ENCODE assay signal across 8 cellular contexts in genomic region chr1:202810615-202811295, GRCh38. TPM values are rescaled to one million over a fixed set of nuclear protein-coding genes. Genes with fewer than 3 reads are reported as not detected.
A peak's percentile ranks its signal among the peaks of the same experiment; 100 is the strongest.
DNase-seq lines count a peak whose midpoint lies in the region; ATAC-seq and TF ChIP-seq lines count a peak whose summit lies in the region.

PCAT6 (plus strand) TSS chr1:202810954.

- H3K9ac ChIP-seq in iPS-20b (ENCODE audit: low read depth, low read length) (peak within 1 kb of the TSS; percentile 83; the same call in 1 of the 2 replicates), skeletal muscle tissue (ENCODE audit: low read depth in 1 of 3, low read length in 3 of 3) (peak within 1 kb of the TSS; percentile 75 to 89 (median 88))

- TF ChIP-seq CTCF in VCaP (conservative IDR thresholded peaks at IDR 0.05) = no peak
- TF ChIP-seq CTCF in breast epithelium (IDR thresholded peaks at IDR 0.05) = no peak

- intact Hi-C loops in breast epithelium (cut with DNase I; ENCODE audit: low total_unique reads) = no loop called here

- H3K4me3 ChIP-seq in breast epithelium (peak within 1 kb of the TSS; percentile 73 to 97 (median 81)), iPS-20b (ENCODE audit: low read length) (peak within 1 kb of the TSS; percentile 86), skeletal muscle tissue (ENCODE audit: low read length in 3 of 3) (peak within 1 kb of the TSS; percentile 80 to 90 (median 82))

- H3K4me1 ChIP-seq in breast epithelium (peaks cover 0 to 3% of the 10 kb centered on the region in 2 donors), iPS-20b (ENCODE audit: insufficient read depth, low read length) (peaks cover 16% of the 10 kb centered on the region), skeletal muscle tissue (ENCODE audit: control insufficient read depth in 3 of 3, insufficient read depth in 3 of 3, low read length in 3 of 3) (peaks cover 18 to 21% (median 19%) of the 10 kb centered on the region in 3 donors)

- peak; percentile 41 for TF ChIP-seq POLR2A in GM18526 (IDR thresholded peaks at IDR 0.05; ENCODE audit: extremely low read depth, insufficient read length)
- TF ChIP-seq POLR2A in breast epithelium (IDR thresholded peaks at IDR 0.05) = peak; percentile 91

- H3K27ac ChIP-seq in VCaP (peak within 1 kb of the TSS; percentile 75), breast epithelium (peak within 1 kb of the TSS; percentile 94 to 95), iPS-20b (ENCODE audit: low read length) (no peak within 1 kb of the TSS), skeletal muscle tissue (ENCODE audit: low read depth, low read length) (peak within 1 kb of the TSS; percentile 75)

- H3K27me3 ChIP-seq in breast epithelium (no peaks in the 10 kb centered on the region), iPS-20b (ENCODE audit: insufficient read depth, low read length) (peaks cover 32% of the 10 kb centered on the region), skeletal muscle tissue (ENCODE audit: control insufficient read depth in 3 of 3, insufficient read depth in 3 of 3, low read length in 3 of 3) (peaks cover 0 to 15% (median 0%) of the 10 kb centered on the region in 3 donors)

- H3K36me3 ChIP-seq in breast epithelium (no peaks in the 10 kb centered on the region), iPS-20b (ENCODE audit: insufficient read depth, low read depth, low read length) (no peaks in the 10 kb centered on the region), skeletal muscle tissue (ENCODE audit: control insufficient read depth in 3 of 3, insufficient read depth in 3 of 3, low read length in 3 of 3) (no peaks in the 10 kb centered on the region)

- ATAC-seq in HG03066 (IDR thresholded peaks at IDR 0.05; ENCODE audit: low read depth, unreplicated experiment) = peak; percentile 69

- H3K9me3 ChIP-seq in breast epithelium = no peaks in the 10 kb centered on the region
- no peaks in the 10 kb centered on the region for H3K9me3 ChIP-seq in iPS-20b (ENCODE audit: insufficient read depth, low read depth, low read length)
- no peaks in the 10 kb centered on the region for H3K9me3 ChIP-seq in skeletal muscle tissue (ENCODE audit: control insufficient read depth in 3 of 3, low read length in 3 of 3)

- DNase-seq in 8988T (peak; percentile 96), NCI-H2171 (lab: John Stamatoyannopoulos, UW) (peak; percentile 91), breast epithelium (ENCODE audit: low spot score in 2 of 2) (peak; percentile 93 to 95)

RNA-seq across cellular contexts. Expression of gene PCAT6, which starts in this region (rescaled TPM):
- total RNA-seq in breast epithelium (1 to 10 TPM in 1 of 3 donors, not detected in 2; 1.8 TPM), skeletal muscle tissue (not detected)
